Comparison of ENCODE assay signal across 8 cellular contexts in the genomic region with DNA sequence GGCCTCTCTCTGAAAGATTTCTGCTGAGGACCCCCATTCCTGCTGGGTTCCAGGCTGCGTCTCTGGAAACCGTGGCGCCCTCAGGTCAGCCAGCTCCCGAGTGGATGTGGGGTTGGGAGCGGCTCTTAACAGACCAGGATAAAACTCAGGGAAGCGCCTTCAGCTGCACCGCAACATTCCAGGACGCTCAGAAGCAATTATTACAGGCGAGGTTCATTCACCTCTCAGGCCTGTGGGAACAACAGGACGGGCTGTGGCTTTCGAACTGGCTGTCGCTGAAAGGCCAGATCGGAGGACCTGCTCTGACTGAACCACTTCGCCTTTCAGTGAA. TPM values are rescaled to one million over a fixed set of nuclear protein-coding genes. Genes with fewer than 3 reads are reported as not detected.
A peak's percentile ranks its signal among the peaks of the same experiment; 100 is the strongest.
DNase-seq lines count a peak whose midpoint lies in the region; ATAC-seq and TF ChIP-seq lines count a peak whose summit lies in the region.

No MANE protein-coding gene starts in this region.

- peaks cover 22% of the 10 kb centered on the region for H3K27me3 Mint-ChIP-seq in GM23338 (ENCODE audit: insufficient read depth, low read depth, poor library complexity)
- H3K27me3 Mint-ChIP-seq in activated T-helper 1 cell treated with anti-CD3 and anti-CD28 coated beads, Interleukin-12 subunit alpha, Interleukin-12 subunit beta, Interleukin-2, Interleukin-4 antibody, amounts not matched to agents 30 ng/mL and 10 ng/mL and 1 ng/mL, durations not matched to agents 14 hours and 24 hours and 36 hours (ENCODE audit: insufficient read depth), result peaks cover 19% of the 10 kb centered on the region

- no peaks in the 10 kb centered on the region for H4K20me1 ChIP-seq in GM23338 (replicated peaks; ENCODE audit: insufficient read depth)

- H3K9ac ChIP-seq in skeletal muscle satellite cell (ENCODE audit: low read depth, low read length), result peak overlapping the region; percentile 85

- TF ChIP-seq CTCF in GM23338 (conservative IDR thresholded peaks at IDR 0.05; ENCODE audit: low read depth in 2 of 2), result no peak

- H3K27ac ChIP-seq in GM23338 (ENCODE audit: low read depth) (no peak overlapping the region), iPS DF 6.9 (ENCODE audit: low read length) (no peak overlapping the region)

- CTCF ChIA-PET in HEK293T (lab: Yijun Ruan, JAX), result no interaction called here

- no peak overlapping the region for H3K27ac Mint-ChIP-seq in GM23338
- no peak overlapping the region for H3K27ac Mint-ChIP-seq in activated T-helper 1 cell treated with anti-CD3 and anti-CD28 coated beads, Interleukin-12 subunit alpha, Interleukin-12 subunit beta, Interleukin-2, Interleukin-4 antibody, amounts not matched to agents 30 ng/mL and 10 ng/mL and 1 ng/mL, durations not matched to agents 14 hours and 24 hours and 36 hours

- peak overlapping the region; percentile 93 for H3K4me3 Mint-ChIP-seq in GM23338
- peak overlapping the region; percentile 88 for H3K4me3 Mint-ChIP-seq in activated T-helper 1 cell treated with anti-CD3 and anti-CD28 coated beads, Interleukin-12 subunit alpha, Interleukin-12 subunit beta, Interleukin-2, Interleukin-4 antibody, amounts not matched to agents 30 ng/mL and 10 ng/mL and 1 ng/mL, durations not matched to agents 14 hours and 24 hours and 36 hours

- H3K9me2 ChIP-seq in GM23338 (ENCODE audit: insufficient read depth), result no peaks in the 10 kb centered on the region

- peaks cover 7% of the 10 kb centered on the region; the same call in 2 of the 3 replicates for H3K4me1 Mint-ChIP-seq in GM23338
- peaks cover 14% of the 10 kb centered on the region for H3K4me1 Mint-ChIP-seq in activated T-helper 1 cell treated with anti-CD3 and anti-CD28 coated beads, Interleukin-12 subunit alpha, Interleukin-12 subunit beta, Interleukin-2, Interleukin-4 antibody, amounts not matched to agents 30 ng/mL and 10 ng/mL and 1 ng/mL, durations not matched to agents 14 hours and 24 hours and 36 hours (ENCODE audit: low read depth)

- POLR2A ChIA-PET in HEK293T (lab: Yijun Ruan, JAX), result interaction anchor here (0.5 to 1.5 kb wide), 2 partner anchors 22 to 164 kb away, joined by 3 read pairs; no protein-coding TSS in a partner anchor

- no peaks in the 10 kb centered on the region for H3K9me3 ChIP-seq in iPS DF 6.9 (ENCODE audit: control insufficient read depth, insufficient read depth, low read length)
- no peaks in the 10 kb centered on the region for H3K9me3 ChIP-seq in skeletal muscle satellite cell (replicated peaks; ENCODE audit: low read length)

- no CpG with 5 or more reads among the region's 14 CpGs for WGBS in iPS DF 6.9 (ENCODE audit: insufficient coverage, insufficient read length)

- no peaks in the 10 kb centered on the region for H3K36me3 Mint-ChIP-seq in GM23338 (ENCODE audit: low read depth)
- no peaks in the 10 kb centered on the region for H3K36me3 Mint-ChIP-seq in activated T-helper 1 cell treated with anti-CD3 and anti-CD28 coated beads, Interleukin-12 subunit alpha, Interleukin-12 subunit beta, Interleukin-2, Interleukin-4 antibody, amounts not matched to agents 30 ng/mL and 10 ng/mL and 1 ng/mL, durations not matched to agents 14 hours and 24 hours and 36 hours (ENCODE audit: low read depth)

- peaks cover 28% of the 10 kb centered on the region for H3K79me2 ChIP-seq in GM23338 (replicated peaks; ENCODE audit: insufficient read depth)

- no peaks in the 10 kb centered on the region for H3K9me3 Mint-ChIP-seq in GM23338
- no peaks in the 10 kb centered on the region for H3K9me3 Mint-ChIP-seq in activated T-helper 1 cell treated with anti-CD3 and anti-CD28 coated beads, Interleukin-12 subunit alpha, Interleukin-12 subunit beta, Interleukin-2, Interleukin-4 antibody, amounts not matched to agents 30 ng/mL and 10 ng/mL and 1 ng/mL, durations not matched to agents 14 hours and 24 hours and 36 hours

- H3K4me2 ChIP-seq in GM23338, result peak overlapping the region; percentile 94
- peak overlapping the region; percentile 89 for H3K4me2 ChIP-seq in skeletal muscle satellite cell (ENCODE audit: low read length)

- ATAC-seq in GM23338 (peak; percentile 28), GM18868 (IDR thresholded peaks at IDR 0.05; ENCODE audit: unreplicated experiment) (no peak)

- H2AFZ ChIP-seq in GM23338, result peak overlapping the region; percentile 100

- no peaks in the 10 kb centered on the region for H3F3A ChIP-seq in GM23338 (replicated peaks; ENCODE audit: low read depth)

- intact Hi-C loops in activated T-helper 1 cell treated with anti-CD3 and anti-CD28 coated beads, Interleukin-12 subunit alpha, Interleukin-12 subunit beta, Interleukin-2, Interleukin-4 antibody, amounts not matched to agents 30 ng/mL and 10 ng/mL and 1 ng/mL, durations not matched to agents 14 hours and 24 hours and 36 hours (cut with micrococcal nuclease), result loop anchor here (1.0 to 5.0 kb wide), 3 partner anchors 306 to 709 kb away; a partner anchor contains a TSS

- H3K36me3 ChIP-seq in GM23338 (ENCODE audit: insufficient read depth) (no peaks in the 10 kb centered on the region), iPS DF 6.9 (ENCODE audit: control insufficient read depth, insufficient read depth, low read length) (no peaks in the 10 kb centered on the region), skeletal muscle satellite cell (ENCODE audit: insufficient read depth, low read length) (no peaks in the 10 kb centered on the region)

- H3K4me1 ChIP-seq in GM23338 (ENCODE audit: insufficient read depth), result peaks cover 5% of the 10 kb centered on the region; the same call in 1 of the 2 replicates
- H3K4me1 ChIP-seq in iPS DF 6.9 (ENCODE audit: control insufficient read depth, insufficient read depth, low read length), result 0 out of 2 replicates have a peak, but pooled peaks cover 2% of the 10 kb centered on the region
- peaks cover 25% of the 10 kb centered on the region for H3K4me1 ChIP-seq in skeletal muscle satellite cell (ENCODE audit: control insufficient read depth, insufficient read depth, low read length)

- DNase-seq in GM23338 (ENCODE audit: low spot score), result no peak
- DNase-seq in activated T-helper 1 cell treated with anti-CD3 and anti-CD28 coated beads, Interleukin-12 subunit alpha, Interleukin-12 subunit beta, Interleukin-2, Interleukin-4 antibody, amounts not matched to agents 30 ng/mL and 10 ng/mL and 1 ng/mL, durations not matched to agents 14 hours and 24 hours and 36 hours (ENCODE audit: low spot score), result no peak
- no peak for DNase-seq in iPS DF 6.9 (ENCODE audit: low read depth, low spot score)
- no peak for DNase-seq in HEK293T (ENCODE audit: extremely low spot score)
- DNase-seq in NCI-H1436 (lab: John Stamatoyannopoulos, UW), result no peak
- no peak for DNase-seq in cerebellar cortex (ENCODE audit: low spot score)

- H3K4me3 ChIP-seq in GM23338, result peak overlapping the region; percentile 87
- H3K4me3 ChIP-seq in iPS DF 6.9 (ENCODE audit: low read length), result peak overlapping the region; percentile 80
- H3K4me3 ChIP-seq in skeletal muscle satellite cell (ENCODE audit: low read length), result peak overlapping the region; percentile 94

- H3K27me3 ChIP-seq in GM23338 (ENCODE audit: insufficient read depth), result peaks cover 26% of the 10 kb centered on the region
- no peaks in the 10 kb centered on the region for H3K27me3 ChIP-seq in iPS DF 6.9 (ENCODE audit: control insufficient read depth, insufficient read depth, low read length)
- H3K27me3 ChIP-seq in skeletal muscle satellite cell (ENCODE audit: control insufficient read depth, insufficient read depth, low read length), result no peaks in the 10 kb centered on the region

TF ChIP-seq in GM23338, 12 proteins besides CTCF, POLR2A, EP300 and RAD21 (continues in another document):
- no peak for TF ChIP-seq ZNF331 (CRISPR knock-in tag; IDR thresholded peaks at IDR 0.05; ENCODE audit: low read depth)
- no peak for TF ChIP-seq JUNB (IDR thresholded peaks at IDR 0.05; ENCODE audit: unreplicated experiment)
- TF ChIP-seq EZH2 (IDR thresholded peaks at IDR 0.05; ENCODE audit: low read depth, unreplicated experiment), result no peak
- TF ChIP-seq EZH2phosphoT487 (IDR thresholded peaks at IDR 0.05; ENCODE audit: unreplicated experiment), result no peak
- no peak for TF ChIP-seq ZNF114 (CRISPR knock-in tag; IDR thresholded peaks at IDR 0.05)
- no peak for TF ChIP-seq POLR2AphosphoS5 (IDR thresholded peaks at IDR 0.05; ENCODE audit: low read depth)

TF ChIP-seq in HEK293T, 16 proteins besides CTCF, POLR2A, EP300 and RAD21:
- TF ChIP-seq FOXM1 (IDR thresholded peaks at IDR 0.05; ENCODE audit: borderline replicate concordance), result no peak
- no peak for TF ChIP-seq BHLHE40 (IDR thresholded peaks at IDR 0.05; ENCODE audit: borderline replicate concordance)
- TF ChIP-seq ZNF384 (IDR thresholded peaks at IDR 0.05), result no peak
- TF ChIP-seq ARNT (IDR thresholded peaks at IDR 0.05), result no peak
- TF ChIP-seq CTBP1 (IDR thresholded peaks at IDR 0.05; ENCODE audit: borderline replicate concordance), result no peak
- no peak for TF ChIP-seq SP1 (IDR thresholded peaks at IDR 0.05)
- TF ChIP-seq SUZ12 (IDR thresholded peaks at IDR 0.05), result no peak
- no peak for TF ChIP-seq FOXA1 (IDR thresholded peaks at IDR 0.05)
- TF ChIP-seq HDGF (IDR thresholded peaks at IDR 0.05; ENCODE audit: borderline replicate concordance), result no peak
- no peak for TF ChIP-seq TARDBP (IDR thresholded peaks at IDR 0.05)
- TF ChIP-seq FOXK2 (IDR thresholded peaks at IDR 0.05), result no peak
- TF ChIP-seq L3MBTL2 (conservative IDR thresholded peaks at IDR 0.05), result no peak
- no peak for TF ChIP-seq LEF1 (IDR thresholded peaks at IDR 0.05; ENCODE audit: borderline replicate concordance)
- TF ChIP-seq NFRKB (IDR thresholded peaks at IDR 0.05), result no peak
- TF ChIP-seq, protein P1, sequence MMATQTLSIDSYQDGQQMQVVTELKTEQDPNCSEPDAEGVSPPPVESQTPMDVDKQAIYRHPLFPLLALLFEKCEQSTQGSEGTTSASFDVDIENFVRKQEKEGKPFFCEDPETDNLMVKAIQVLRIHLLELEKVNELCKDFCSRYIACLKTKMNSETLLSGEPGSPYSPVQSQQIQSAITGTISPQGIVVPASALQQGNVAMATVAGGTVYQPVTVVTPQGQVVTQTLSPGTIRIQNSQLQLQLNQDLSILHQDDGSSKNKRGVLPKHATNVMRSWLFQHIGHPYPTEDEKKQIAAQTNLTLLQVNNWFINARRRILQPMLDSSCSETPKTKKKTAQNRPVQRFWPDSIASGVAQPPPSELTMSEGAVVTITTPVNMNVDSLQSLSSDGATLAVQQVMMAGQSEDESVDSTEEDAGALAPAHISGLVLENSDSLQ (IDR thresholded peaks at IDR 0.05), result no peak
- TF ChIP-seq ELF4 (IDR thresholded peaks at IDR 0.05), result no peak
TF ChIP-seq in HEK293T: peak in this region for 0.

RNA-seq across cellular contexts. Expression of a gene that starts 0.4 kb away (rescaled TPM):
- 13.5 and 22.3 TPM in 2 replicates for total RNA-seq in GM23338 (2014; rRNA removed; shearing (Covaris generic))
- polyA plus RNA-seq in GM23338 (2016; fragmentation: Nextera tagmentation; extraction: Ambion mirVana), result 9.0 and 9.7 TPM in 2 replicates
- total RNA-seq in activated T-helper 1 cell treated with anti-CD3 and anti-CD28 coated beads, Interleukin-12 subunit alpha, Interleukin-12 subunit beta, Interleukin-2, Interleukin-4 antibody, amounts not matched to agents 30 ng/mL and 10 ng/mL and 1 ng/mL, durations not matched to agents 14 hours and 24 hours and 36 hours, result 0.86 and 1.0 TPM in 2 replicates
- 15.1 and 23.3 TPM in 2 replicates for total RNA-seq in skeletal muscle satellite cell (2012; rRNA removed)
